ENCODE assay signal across 1 cellular context in genomic region chr2:224027070-224027469, GRCh38.
TF ChIP-seq lines count a peak whose summit lies in the region.

No MANE protein-coding gene starts in this region.

TF ChIP-seq in WTC11, 78 proteins besides CTCF, POLR2A, EP300 and RAD21 (continued from another document):
- TF ChIP-seq ZNF281 (CRISPR knock-in tag; IDR thresholded peaks at IDR 0.05) (no peak), ETV6 (CRISPR knock-in tag; IDR thresholded peaks at IDR 0.05) (0 out of 2 replicates have a peak, but pooled peaks have one; percentile 24), CREB1 (CRISPR knock-in tag; IDR thresholded peaks at IDR 0.05) (no peak)
